9 cellular contexts compared by ENCODE assay signal in genomic region chr19:709196-709964, GRCh38. TPM values are rescaled to one million over a fixed set of nuclear protein-coding genes. Genes with fewer than 3 reads are reported as not detected.
DNase-seq lines count a peak whose midpoint lies in the region; ATAC-seq and TF ChIP-seq lines count a peak whose summit lies in the region.
"Had no signal": no experiment of that assay in that cellular context is flagged by ENCODE, and none has a peak within 500 bp of the region (broad histone marks: within the 10 kb centered on the region; RNA-seq: fewer than 3 reads in every experiment).

No MANE protein-coding gene starts in this region.

- H3K27ac Mint-ChIP-seq in dendritic cell treated with granulocyte-macrophage colony-stimulating factor and Interleukin-4, amounts not matched to agents 40 ng/mL and 50 ng/mL, for 4 days: no peak overlapping the region

- ATAC-seq in right lobe of liver (peak in 1 of 4 donors; percentile 18), GM18858 (IDR thresholded peaks at IDR 0.05; ENCODE audit: unreplicated experiment) (no peak)

- H3K9me3 ChIP-seq in right lobe of liver (no peaks in the 10 kb centered on the region), stomach smooth muscle (ENCODE audit: control insufficient read depth in 2 of 2, low read length in 2 of 2) (no peaks in the 10 kb centered on the region)

- no peak for TF ChIP-seq CTCF in right lobe of liver (IDR thresholded peaks at IDR 0.05)

- H3K27me3 ChIP-seq in right lobe of liver (no peaks in the 10 kb centered on the region), stomach smooth muscle (ENCODE audit: control insufficient read depth in 1 of 2, insufficient read depth in 2 of 2, low read length in 2 of 2) (peaks cover 0 to under 1% of the 10 kb centered on the region in 2 donors)

- no CpG with 5 or more reads among the region's 78 CpGs for WGBS in right lobe of liver (ENCODE audit: insufficient coverage, low coverage, low lambda C conversion rate, missing lambda C conversion rate)

- H3K27ac ChIP-seq in right lobe of liver: peak overlapping the region in 2 of 3 donors; percentile 40 to 57
- peak overlapping the region; percentile 31 for H3K27ac ChIP-seq in stomach smooth muscle (ENCODE audit: low read length)

- H3K4me1 Mint-ChIP-seq in dendritic cell treated with granulocyte-macrophage colony-stimulating factor and Interleukin-4, amounts not matched to agents 40 ng/mL and 50 ng/mL, for 4 days (ENCODE audit: low read depth): peaks cover 6% of the 10 kb centered on the region

- peak overlapping the region; percentile 23 for H3K4me3 ChIP-seq in Jurkat, Clone E6-1 (ENCODE audit: low read length)
- peak overlapping the region; percentile 27 to 44 (median 33) for H3K4me3 ChIP-seq in right lobe of liver
- H3K4me3 ChIP-seq in stomach smooth muscle (ENCODE audit: low read length in 2 of 2): peak overlapping the region; percentile 55 to 71

- no peaks in the 10 kb centered on the region for H3K36me3 Mint-ChIP-seq in dendritic cell treated with granulocyte-macrophage colony-stimulating factor and Interleukin-4, amounts not matched to agents 40 ng/mL and 50 ng/mL, for 4 days (ENCODE audit: low read depth)

- peak overlapping the region in 1 of 2 donors; percentile 28 for H3K9ac ChIP-seq in stomach smooth muscle (ENCODE audit: low read length in 2 of 2)

- intact Hi-C loops in dendritic cell treated with granulocyte-macrophage colony-stimulating factor and Interleukin-4, amounts not matched to agents 40 ng/mL and 50 ng/mL, for 4 days (cut with micrococcal nuclease): no loop called here
- intact Hi-C loops in right lobe of liver (cut with DNase I): no loop called here

- H3K9me3 Mint-ChIP-seq in dendritic cell treated with granulocyte-macrophage colony-stimulating factor and Interleukin-4, amounts not matched to agents 40 ng/mL and 50 ng/mL, for 4 days: no peaks in the 10 kb centered on the region

- peak overlapping the region; percentile 39 for H3K4me3 Mint-ChIP-seq in dendritic cell treated with granulocyte-macrophage colony-stimulating factor and Interleukin-4, amounts not matched to agents 40 ng/mL and 50 ng/mL, for 4 days

- no peaks in the 10 kb centered on the region for H3K4me1 ChIP-seq in right lobe of liver
- H3K4me1 ChIP-seq in stomach smooth muscle (ENCODE audit: control insufficient read depth, insufficient read depth, low read length): peaks cover 16% of the 10 kb centered on the region

- DNase-seq in Jurkat, Clone E6-1 (ENCODE audit: low read depth, low spot score): no peak
- no peak for DNase-seq in right lobe of liver
- no peak for DNase-seq in activated effector memory CD4-positive, alpha-beta T cell treated with Interleukin-2 at 50 U/mL for 16 hours
- DNase-seq in activated CD8-positive, alpha-beta memory T cell treated with anti-CD3 and anti-CD28 coated beads, Interleukin-2, amount 50 U/mL, for 4 hours: no peak
- no peak for DNase-seq in NCI-H187 treated with DMSO at 0.1 percent for 48 hours (lab: John Stamatoyannopoulos, UW)
- DNase-seq: NCI-H526 treated with DMSO at 0.1 percent for 48 hours had no signal

- TF ChIP-seq POLR2A in right lobe of liver (IDR thresholded peaks at IDR 0.05): no peak

- H3K36me3 ChIP-seq in right lobe of liver (no peaks in the 10 kb centered on the region), stomach smooth muscle (ENCODE audit: control insufficient read depth in 2 of 2, insufficient read depth in 2 of 2, low read length in 2 of 2) (no peaks in the 10 kb centered on the region)

- peaks cover 58% of the 10 kb centered on the region for H3K27me3 Mint-ChIP-seq in dendritic cell treated with granulocyte-macrophage colony-stimulating factor and Interleukin-4, amounts not matched to agents 40 ng/mL and 50 ng/mL, for 4 days

RNA-seq across cellular contexts. Expression of gene PALM, which starts 0.6 kb away (rescaled TPM):
- polyA plus RNA-seq in Jurkat, Clone E6-1 (2012; ENCODE audit: insufficient read depth, insufficient read length): 9.0 TPM
- 10 to 100 TPM in 2 of 6 experiments, 1 to 10 TPM in 4; 4.6 to 12.7 (median 7.1) TPM for total RNA-seq in right lobe of liver

RNA-seq across cellular contexts. Expression of gene PRSS57, which starts 14.1 kb away (rescaled TPM):
- polyA plus RNA-seq in Jurkat, Clone E6-1 (2012; ENCODE audit: insufficient read depth, insufficient read length): 1.2 TPM
- total RNA-seq in right lobe of liver: under 1 TPM in 1 of 6 experiments, not detected in 5; 0.20 TPM

RNA-seq across cellular contexts. Expression of gene FSTL3, which starts 33.2 kb away (rescaled TPM):
- 5.1 TPM for polyA plus RNA-seq in Jurkat, Clone E6-1 (2012; ENCODE audit: insufficient read depth, insufficient read length)
- total RNA-seq in right lobe of liver: 10 to 100 TPM in 3 of 6 experiments, 1 to 10 TPM in 3; 4.2 to 18.7 (median 10.4) TPM

RNA-seq across cellular contexts. Expression of gene MISP, which starts 41.5 kb away (rescaled TPM):
- polyA plus RNA-seq in Jurkat, Clone E6-1 (2012; ENCODE audit: insufficient read depth, insufficient read length): not detected
- under 1 TPM in 1 of 6 experiments, not detected in 5; 0.09 TPM for total RNA-seq in right lobe of liver

RNA-seq across cellular contexts. Expression of gene RNF126, which starts 46.4 kb away (rescaled TPM):
- 66.0 TPM for polyA plus RNA-seq in Jurkat, Clone E6-1 (2012; ENCODE audit: insufficient read depth, insufficient read length)
- total RNA-seq in right lobe of liver: 10 to 100 TPM; 18.3 to 85.0 (median 28.8) TPM
